12 cellular contexts compared by ENCODE assay signal in genomic region chr2:111072220-111072871, GRCh38. TPM values are rescaled to one million over a fixed set of nuclear protein-coding genes. Genes with fewer than 3 reads are reported as not detected.
A peak's percentile ranks its signal among the peaks of the same experiment; 100 is the strongest.
DNase-seq lines count a peak whose midpoint lies in the region; ATAC-seq and TF ChIP-seq lines count a peak whose summit lies in the region.
"Had no signal": no experiment of that assay in that cellular context is flagged by ENCODE, and none has a peak within 500 bp of the region (broad histone marks: within the 10 kb centered on the region; RNA-seq: fewer than 3 reads in every experiment).

No MANE protein-coding gene starts in this region.

- WGBS in mesodermal cell (ENCODE audit: insufficient coverage in 2 of 2), 2 experiments: 80% methylated on average over 1 of the region's 2 CpGs; no CpG with 5 or more reads in 1 of the 2 experiments

- H3K4me3 ChIP-seq in AG10803 (ENCODE audit: low read length): no peak overlapping the region
- no peak overlapping the region for H3K4me3 ChIP-seq in choroid plexus epithelial cell (ENCODE audit: low read depth, low read length)
- no peak overlapping the region for H3K4me3 ChIP-seq in mesodermal cell (ENCODE audit: extremely low read depth, insufficient read depth, low read length, poor library complexity, severe bottlenecking)
- H3K4me3 ChIP-seq: body of pancreas had no signal

- no peak for TF ChIP-seq CTCF in AG10803 (conservative IDR thresholded peaks at IDR 0.05; ENCODE audit: low read length)
- no peak for TF ChIP-seq CTCF in choroid plexus epithelial cell (conservative IDR thresholded peaks at IDR 0.05; ENCODE audit: low read depth, low read length)

- peaks cover 8% of the 10 kb centered on the region for H3K9me3 ChIP-seq in mesodermal cell (ENCODE audit: control insufficient read depth, low read length)

- no peaks in the 10 kb centered on the region for H3K36me3 ChIP-seq in mesodermal cell (ENCODE audit: control insufficient read depth, insufficient read depth, low read length)

- H3K27ac ChIP-seq in mesodermal cell (ENCODE audit: low read depth, low read length, severe bottlenecking): peak overlapping the region; percentile 37

- H3K4me1 ChIP-seq in mesodermal cell (ENCODE audit: control insufficient read depth, insufficient read depth, low read length, poor library complexity, severe bottlenecking): no peaks in the 10 kb centered on the region

- DNase-seq in AG10803 (ENCODE audit: low read depth) (peak; percentile 58), M059J (ENCODE audit: low read depth) (peak; percentile 92), choroid plexus epithelial cell (ENCODE audit: low read depth) (peak; percentile 92), GOT3 (lab: John Stamatoyannopoulos, UW) (no peak)
- no peak for DNase-seq in activated effector memory CD4-positive, alpha-beta T cell treated with Interleukin-2 at 50 U/mL for 16 hours
- DNase-seq: KBM-7; OCI-M1; stimulated activated naive CD4-positive, alpha-beta T cell treated with Interleukin-2 at 50 U/mL for 16 hours had no signal

- ATAC-seq in GM18907 (IDR thresholded peaks at IDR 0.05; ENCODE audit: unreplicated experiment): no peak
- no peak for ATAC-seq in HG03039 (IDR thresholded peaks at IDR 0.05; ENCODE audit: unreplicated experiment)

RNA-seq across cellular contexts. Expression of gene BCL2L11, which starts 48.4 kb away (rescaled TPM):
- 6.5 and 7.6 TPM in 2 replicates for total RNA-seq in M059J (2014; rRNA removed; shearing (Covaris generic))
- polyA plus RNA-seq in mesodermal cell (2013, experiment 1 of 2): 11.6 TPM
- 9.4 TPM for polyA plus RNA-seq in mesodermal cell (2013, experiment 2 of 2)

Comparison
In these comparisons a context has a peak if more than half of its experiments do, and no peak if none do; other contexts are left out.
1. DNase-seq: peak in AG10803 (single experiment), M059J (single experiment) and choroid plexus epithelial cell (single experiment); none in activated effector memory CD4-positive, alpha-beta T cell treated with Interleukin-2 at 50 U/mL for 16 hours (single experiment) and GOT3 (single experiment).